In genomic region chr3:14147063-14147435, GRCh38 we compare ENCODE assay signal across 12 cellular contexts. TPM values are rescaled to one million over a fixed set of nuclear protein-coding genes. Genes with fewer than 3 reads are reported as not detected.
DNase-seq lines count a peak whose midpoint lies in the region; ATAC-seq and TF ChIP-seq lines count a peak whose summit lies in the region.
"Had no signal": no experiment of that assay in that cellular context is flagged by ENCODE, and none has a peak within 500 bp of the region (broad histone marks: within the 10 kb centered on the region; RNA-seq: fewer than 3 reads in every experiment).

No MANE protein-coding gene starts in this region.

- H3K27ac Mint-ChIP-seq in stimulated activated naive CD8-positive, alpha-beta T cell treated with anti-CD3 and anti-CD28 coated beads, Interleukin-15, Interleukin-2, amounts not matched to agents 100 ng/mL and 50 ng/mL, for 24 hours = peak overlapping the region; percentile 43
- no peak overlapping the region for H3K27ac Mint-ChIP-seq in stimulated activated naive CD8-positive, alpha-beta T cell treated with anti-CD3 and anti-CD28 coated beads, Interleukin-15, amount 100 ng/mL, for 72 hours

- intact Hi-C loops in dorsolateral prefrontal cortex (cut with DNase I) = no loop called here
- intact Hi-C loops in posterior vena cava (cut with DNase I) = loop anchor here in 1 of 2 donors (2.0 kb wide), 1 partner anchor 22 kb away; the partner anchor contains the start of genes CHCHD4 and TMEM43

- no peaks in the 10 kb centered on the region for H3K27me3 Mint-ChIP-seq in stimulated activated naive CD8-positive, alpha-beta T cell treated with anti-CD3 and anti-CD28 coated beads, Interleukin-15, Interleukin-2, amounts not matched to agents 100 ng/mL and 50 ng/mL, for 24 hours
- H3K27me3 Mint-ChIP-seq in stimulated activated naive CD8-positive, alpha-beta T cell treated with anti-CD3 and anti-CD28 coated beads, Interleukin-15, amount 100 ng/mL, for 72 hours = no peaks in the 10 kb centered on the region
- H3K27me3 Mint-ChIP-seq: activated CD8-positive, alpha-beta T cell treated with anti-CD3 and anti-CD28 coated beads for 36 hours had no signal

- H3K27ac ChIP-seq in dorsolateral prefrontal cortex = peak overlapping the region in 52 of 59 donors; percentile 20 to 94 (median 86)

- no peaks in the 10 kb centered on the region for H3K27me3 ChIP-seq in dorsolateral prefrontal cortex

- no peak overlapping the region for H3K4me3 Mint-ChIP-seq in stimulated activated naive CD8-positive, alpha-beta T cell treated with anti-CD3 and anti-CD28 coated beads, Interleukin-15, Interleukin-2, amounts not matched to agents 100 ng/mL and 50 ng/mL, for 24 hours
- no peak overlapping the region for H3K4me3 Mint-ChIP-seq in stimulated activated naive CD8-positive, alpha-beta T cell treated with anti-CD3 and anti-CD28 coated beads, Interleukin-15, amount 100 ng/mL, for 72 hours
- H3K4me3 Mint-ChIP-seq: activated CD8-positive, alpha-beta T cell treated with anti-CD3 and anti-CD28 coated beads for 36 hours had no signal

- H3K4me3 ChIP-seq in dorsolateral prefrontal cortex = no peak overlapping the region

- peaks cover 33% of the 10 kb centered on the region for H3K4me1 Mint-ChIP-seq in stimulated activated naive CD8-positive, alpha-beta T cell treated with anti-CD3 and anti-CD28 coated beads, Interleukin-15, Interleukin-2, amounts not matched to agents 100 ng/mL and 50 ng/mL, for 24 hours (ENCODE audit: low read depth)
- H3K4me1 Mint-ChIP-seq in stimulated activated naive CD8-positive, alpha-beta T cell treated with anti-CD3 and anti-CD28 coated beads, Interleukin-15, amount 100 ng/mL, for 72 hours = peaks cover 37% of the 10 kb centered on the region

- TF ChIP-seq CTCF in dorsolateral prefrontal cortex (IDR thresholded peaks at IDR 0.05 in 54 of 56, conservative IDR thresholded peaks at IDR 0.05 in 2 of 56; ENCODE audit: low read depth in 1 of 56, partially characterized antibody in 56 of 56) = no peak

- no peaks in the 10 kb centered on the region for H3K9me3 Mint-ChIP-seq in stimulated activated naive CD8-positive, alpha-beta T cell treated with anti-CD3 and anti-CD28 coated beads, Interleukin-15, Interleukin-2, amounts not matched to agents 100 ng/mL and 50 ng/mL, for 24 hours
- no peaks in the 10 kb centered on the region for H3K9me3 Mint-ChIP-seq in stimulated activated naive CD8-positive, alpha-beta T cell treated with anti-CD3 and anti-CD28 coated beads, Interleukin-15, amount 100 ng/mL, for 72 hours
- H3K9me3 Mint-ChIP-seq: activated CD8-positive, alpha-beta T cell treated with anti-CD3 and anti-CD28 coated beads for 36 hours; activated naive CD4-positive, alpha-beta T cell treated with anti-CD3 and anti-CD28 coated beads, Interleukin-2, amount 50 U/mL, for 72 hours had no signal

- ATAC-seq in stimulated activated naive CD8-positive, alpha-beta T cell treated with anti-CD3 and anti-CD28 coated beads, Interleukin-15, amount 100 ng/mL, for 72 hours = no peak
- ATAC-seq in GM21619 (IDR thresholded peaks at IDR 0.05; ENCODE audit: unreplicated experiment) = no peak
- ATAC-seq: activated CD8-positive, alpha-beta T cell treated with anti-CD3 and anti-CD28 coated beads for 36 hours; activated naive CD4-positive, alpha-beta T cell treated with anti-CD3 and anti-CD28 coated beads, Interleukin-2, amount 50 U/mL, for 72 hours; Panc1 had no signal

- H3K36me3 Mint-ChIP-seq in stimulated activated naive CD8-positive, alpha-beta T cell treated with anti-CD3 and anti-CD28 coated beads, Interleukin-15, Interleukin-2, amounts not matched to agents 100 ng/mL and 50 ng/mL, for 24 hours (ENCODE audit: low read depth) = peaks cover 28% of the 10 kb centered on the region

- no peak for DNase-seq in stimulated activated naive CD8-positive, alpha-beta T cell treated with anti-CD3 and anti-CD28 coated beads, Interleukin-15, amount 100 ng/mL, for 72 hours
- no peak for DNase-seq in dorsolateral prefrontal cortex
- peak; percentile 32 for DNase-seq in posterior vena cava (ENCODE audit: low spot score)
- DNase-seq in stimulated activated CD4-positive, alpha-beta T cell treated with anti-CD3 and anti-CD28 coated beads, Interleukin-4, amount 100 ng/mL, for 1 hour = no peak
- no peak for DNase-seq in NCI-H1092 treated with DMSO at 0.1 percent for 48 hours (lab: John Stamatoyannopoulos, UW)
- no peak for DNase-seq in glomerular visceral epithelial cell (ENCODE audit: extremely low spot score)
- DNase-seq: activated CD8-positive, alpha-beta T cell treated with anti-CD3 and anti-CD28 coated beads for 36 hours; NCI-H1417 treated with DMSO at 0.1 percent for 48 hours had no signal

RNA-seq across cellular contexts. Expression of gene TMEM43, which starts 22.2 kb away (rescaled TPM):
- 10 to 100 TPM; 23.1 to 38.3 (median 30.4) TPM for total RNA-seq in dorsolateral prefrontal cortex
- 100 to 1,000 TPM; 107 to 115 TPM for total RNA-seq in posterior vena cava

RNA-seq across cellular contexts. Expression of gene CHCHD4, which starts 22.4 kb away (rescaled TPM):
- total RNA-seq in dorsolateral prefrontal cortex (10 to 100 TPM in 118 of 120 experiments, 1 to 10 TPM in 2; 8.5 to 24.0 (median 16.1) TPM), posterior vena cava (1 to 10 TPM; 7.9 TPM)

RNA-seq across cellular contexts. Expression of gene XPC, which starts 31.4 kb away (rescaled TPM):
- total RNA-seq in dorsolateral prefrontal cortex = 10 to 100 TPM; 19.9 to 57.4 (median 32.1) TPM
- total RNA-seq in posterior vena cava = 10 to 100 TPM; 19.8 to 24.0 TPM

RNA-seq across cellular contexts. Expression of gene LSM3, which starts 31.6 kb away (rescaled TPM):
- total RNA-seq in dorsolateral prefrontal cortex (10 to 100 TPM in 5 of 120 experiments, 1 to 10 TPM in 115; 4.4 to 10.8 (median 7.8) TPM), posterior vena cava (10 to 100 TPM in 1 of 2 donors, 1 to 10 TPM in 1; 9.3 to 10.2 TPM)
